In genomic region chr7:100100420-100101015, GRCh38 we compare ENCODE assay signal across 8 cellular contexts. TPM values are rescaled to one million over a fixed set of nuclear protein-coding genes. Genes with fewer than 3 reads are reported as not detected.
DNase-seq lines count a peak whose midpoint lies in the region; ATAC-seq and TF ChIP-seq lines count a peak whose summit lies in the region.

No MANE protein-coding gene starts in this region.

- peak overlapping the region; percentile 93 to 97 (median 94) for H3K27ac Mint-ChIP-seq in CD4-positive, CD25-positive, alpha-beta regulatory T cell
- peak overlapping the region; percentile 92 for H3K27ac Mint-ChIP-seq in activated CD8-positive, alpha-beta T cell treated with anti-CD3 and anti-CD28 coated beads, Interleukin-2, amount 10 ng/mL, durations not matched to agents 7 days and 5 days

- H3K4me3 Mint-ChIP-seq in CD4-positive, CD25-positive, alpha-beta regulatory T cell: peak overlapping the region; percentile 95 to 99 (median 96)
- H3K4me3 Mint-ChIP-seq in activated CD8-positive, alpha-beta T cell treated with anti-CD3 and anti-CD28 coated beads, Interleukin-2, amount 10 ng/mL, durations not matched to agents 7 days and 5 days: peak overlapping the region; percentile 89

- H3K4me1 ChIP-seq in CD4-positive, CD25-positive, alpha-beta regulatory T cell (ENCODE audit: control insufficient read depth, insufficient read depth, low read length, poor library complexity, severe bottlenecking): peaks cover 29% of the 10 kb centered on the region
- peaks cover 16% of the 10 kb centered on the region for H3K4me1 ChIP-seq in ectodermal cell (ENCODE audit: control insufficient read depth, insufficient read depth, low read length)
- peaks cover 0 to 5% of the 10 kb centered on the region in 2 donors for H3K4me1 ChIP-seq in lung (ENCODE audit: control insufficient read depth in 2 of 2, insufficient read depth in 2 of 2, low read length in 2 of 2)

- H3K36me3 ChIP-seq in CD4-positive, CD25-positive, alpha-beta regulatory T cell (ENCODE audit: control insufficient read depth, insufficient read depth, low read length): peaks cover 37% of the 10 kb centered on the region
- peaks cover 52% of the 10 kb centered on the region for H3K36me3 ChIP-seq in ectodermal cell (ENCODE audit: control insufficient read depth, insufficient read depth, low read length)
- H3K36me3 ChIP-seq in lung (ENCODE audit: control insufficient read depth in 2 of 2, insufficient read depth in 2 of 2, low read length in 2 of 2): peaks cover 18 to 42% of the 10 kb centered on the region in 2 donors

- peak overlapping the region; percentile 95 for H3K27ac ChIP-seq in CD4-positive, CD25-positive, alpha-beta regulatory T cell (ENCODE audit: insufficient read depth, low read length, poor library complexity, severe bottlenecking)
- H3K27ac ChIP-seq in ectodermal cell (ENCODE audit: insufficient read depth, low read depth, low read length, poor library complexity, severe bottlenecking) (peak overlapping the region; percentile 99), lung (ENCODE audit: low read depth in 1 of 2, low read length in 1 of 2) (peak overlapping the region; percentile 79 to 84)

- no peak for TF ChIP-seq CTCF in lung (IDR thresholded peaks at IDR 0.05; ENCODE audit: control extremely low read depth, extremely low read depth)

- peaks cover 0 to 50% (median 26%) of the 10 kb centered on the region in 4 donors for H3K4me1 Mint-ChIP-seq in CD4-positive, CD25-positive, alpha-beta regulatory T cell
- peaks cover 46% of the 10 kb centered on the region for H3K4me1 Mint-ChIP-seq in activated CD8-positive, alpha-beta T cell treated with anti-CD3 and anti-CD28 coated beads, Interleukin-2, amount 10 ng/mL, durations not matched to agents 7 days and 5 days (ENCODE audit: low read depth)

- peaks cover 0 to 2% (median 0%) of the 10 kb centered on the region in 7 donors for H3K9me3 Mint-ChIP-seq in CD4-positive, CD25-positive, alpha-beta regulatory T cell
- no peaks in the 10 kb centered on the region for H3K9me3 Mint-ChIP-seq in activated CD8-positive, alpha-beta T cell treated with anti-CD3 and anti-CD28 coated beads, Interleukin-2, amount 10 ng/mL, durations not matched to agents 7 days and 5 days (ENCODE audit: insufficient read depth)

- H3K9me3 ChIP-seq in CD4-positive, CD25-positive, alpha-beta regulatory T cell (ENCODE audit: control insufficient read depth in 2 of 2, low read length in 2 of 2): no peaks in the 10 kb centered on the region
- H3K9me3 ChIP-seq in ectodermal cell (ENCODE audit: control insufficient read depth, low read length): no peaks in the 10 kb centered on the region
- no peaks in the 10 kb centered on the region for H3K9me3 ChIP-seq in lung (ENCODE audit: control insufficient read depth in 2 of 2, insufficient read depth in 1 of 2, low read length in 1 of 2)

- peak overlapping the region; percentile 92 for H3K4me3 ChIP-seq in CD4-positive, CD25-positive, alpha-beta regulatory T cell (ENCODE audit: low read depth, low read length)
- H3K4me3 ChIP-seq in ectodermal cell (ENCODE audit: insufficient read depth, low read depth, low read length): peak overlapping the region; percentile 100
- H3K4me3 ChIP-seq in lung: peak overlapping the region; percentile 76

- CTCF ChIA-PET in activated CD8-positive, alpha-beta T cell treated with anti-CD3 and anti-CD28 coated beads, Interleukin-2, amount 10 ng/mL, durations not matched to agents 7 days and 5 days (lab: Charles Lee): interaction anchor here (0.8 to 3.6 kb wide), 8 partner anchors 11 to 542 kb away, joined by 3 to 24 read pairs (median 5); partner anchors contain the start of genes MBLAC1 and ZSCAN21

- H3K27me3 ChIP-seq in CD4-positive, CD25-positive, alpha-beta regulatory T cell (ENCODE audit: control insufficient read depth, insufficient read depth, low read length): no peaks in the 10 kb centered on the region
- H3K27me3 ChIP-seq in ectodermal cell (ENCODE audit: control insufficient read depth, insufficient read depth, low read length, poor library complexity, severe bottlenecking): no peaks in the 10 kb centered on the region
- H3K27me3 ChIP-seq in lung (ENCODE audit: control insufficient read depth, insufficient read depth): no peaks in the 10 kb centered on the region

- peak; percentile 81 to 95 (median 93) for DNase-seq in CD4-positive, CD25-positive, alpha-beta regulatory T cell
- peak; percentile 95 for DNase-seq in NCI-H774 (lab: John Stamatoyannopoulos, UW)
- peak; percentile 90 for DNase-seq in activated CD8-positive, alpha-beta T cell treated with anti-CD3 and anti-CD28 coated beads, Interleukin-2, amount 10 ng/mL, durations not matched to agents 7 days and 5 days
- peak; percentile 91 for DNase-seq in lung (ENCODE audit: low spot score)
- peak; percentile 75 to 84 for DNase-seq in stimulated activated CD4-positive, alpha-beta T cell treated with anti-CD3 and anti-CD28 coated beads, Interleukin-4, amount 100 ng/mL, for 48 hours (ENCODE audit: low read depth in 2 of 2)

- peaks cover 15% of the 10 kb centered on the region for H3K27me3 Mint-ChIP-seq in CD4-positive, CD25-positive, alpha-beta regulatory T cell
- no peaks in the 10 kb centered on the region for H3K27me3 Mint-ChIP-seq in activated CD8-positive, alpha-beta T cell treated with anti-CD3 and anti-CD28 coated beads, Interleukin-2, amount 10 ng/mL, durations not matched to agents 7 days and 5 days (ENCODE audit: low read depth)

- POLR2A ChIA-PET in activated CD8-positive, alpha-beta T cell treated with anti-CD3 and anti-CD28 coated beads, Interleukin-2, amount 10 ng/mL, durations not matched to agents 7 days and 5 days (lab: Charles Lee): interaction anchor here (0.5 to 4.6 kb wide), 19 partner anchors 10 to 629 kb away, joined by 3 to 57 read pairs (median 7); partner anchors contain the start of genes CNPY4, COPS6, GPC2 and LAMTOR4

- peaks cover 34% of the 10 kb centered on the region for H3K36me3 Mint-ChIP-seq in CD4-positive, CD25-positive, alpha-beta regulatory T cell
- H3K36me3 Mint-ChIP-seq in activated CD8-positive, alpha-beta T cell treated with anti-CD3 and anti-CD28 coated beads, Interleukin-2, amount 10 ng/mL, durations not matched to agents 7 days and 5 days (ENCODE audit: low read depth): peaks cover 58% of the 10 kb centered on the region

- WGBS in ectodermal cell, 2 experiments: 0% methylated on average over 61 of the region's 61 CpGs
- WGBS in lung, 2 donors: 0 to 1% methylated on average over 57 to 61 of the region's 61 CpGs

- ATAC-seq in CD4-positive, CD25-positive, alpha-beta regulatory T cell (ENCODE audit: low read depth in 2 of 2): peak; percentile 70 to 75
- ATAC-seq in GM19455 (IDR thresholded peaks at IDR 0.05; ENCODE audit: unreplicated experiment) (peak; percentile 61), HG03571 (IDR thresholded peaks at IDR 0.05; ENCODE audit: unreplicated experiment) (peak; percentile 67), lung (ENCODE audit: insufficient read depth, low FRiP score) (peak; percentile 93)
- peak; percentile 76 for ATAC-seq in activated CD8-positive, alpha-beta T cell treated with anti-CD3 and anti-CD28 coated beads, Interleukin-2, amount 10 ng/mL, durations not matched to agents 7 days and 5 days

RNA-seq across cellular contexts. Expression of gene MCM7, which starts 0.7 kb away (rescaled TPM):
- 82.0 TPM for total RNA-seq in CD4-positive, CD25-positive, alpha-beta regulatory T cell
- polyA plus RNA-seq in CD4-positive, CD25-positive, alpha-beta regulatory T cell: 10 to 100 TPM; 31.2 to 45.2 (median 35.8) TPM
- total RNA-seq in activated CD8-positive, alpha-beta T cell treated with anti-CD3 and anti-CD28 coated beads, Interleukin-2, amount 10 ng/mL, durations not matched to agents 7 days and 5 days: 100 to 1,000 TPM; 364 to 375 TPM
- polyA plus RNA-seq in ectodermal cell (2013, experiment 1 of 4): 319 TPM
- polyA plus RNA-seq in ectodermal cell (2013, experiment 2 of 4): 332 TPM
- 241 TPM for polyA plus RNA-seq in ectodermal cell (2013, experiment 3 of 4)
- polyA plus RNA-seq in ectodermal cell (2013, experiment 4 of 4): 242 TPM
- total RNA-seq in lung: 10 to 100 TPM; 42.2 to 54.7 TPM
- polyA plus RNA-seq in lung: 10 to 100 TPM; 36.0 to 41.5 TPM

RNA-seq across cellular contexts. Expression of gene AP4M1, which starts 0.9 kb away (rescaled TPM):
- total RNA-seq in CD4-positive, CD25-positive, alpha-beta regulatory T cell: 5.6 TPM
- 1 to 10 TPM; 2.6 to 6.4 (median 4.3) TPM for polyA plus RNA-seq in CD4-positive, CD25-positive, alpha-beta regulatory T cell
- total RNA-seq in activated CD8-positive, alpha-beta T cell treated with anti-CD3 and anti-CD28 coated beads, Interleukin-2, amount 10 ng/mL, durations not matched to agents 7 days and 5 days: 10 to 100 TPM; 10.8 to 13.0 TPM
- 22.0 TPM for polyA plus RNA-seq in ectodermal cell (2013, experiment 1 of 4)
- 22.2 TPM for polyA plus RNA-seq in ectodermal cell (2013, experiment 2 of 4)
- polyA plus RNA-seq in ectodermal cell (2013, experiment 3 of 4): 17.3 TPM
- 21.1 TPM for polyA plus RNA-seq in ectodermal cell (2013, experiment 4 of 4)
- total RNA-seq in lung: 10 to 100 TPM; 15.7 to 24.2 TPM
- 10 to 100 TPM; 14.8 to 18.5 TPM for polyA plus RNA-seq in lung

RNA-seq across cellular contexts. Expression of gene COPS6, which starts 11.7 kb away (rescaled TPM):
- total RNA-seq in CD4-positive, CD25-positive, alpha-beta regulatory T cell: 74.4 TPM
- polyA plus RNA-seq in CD4-positive, CD25-positive, alpha-beta regulatory T cell: 100 to 1,000 TPM; 123 to 180 (median 144) TPM
- 10 to 100 TPM; 74.0 to 78.3 TPM for total RNA-seq in activated CD8-positive, alpha-beta T cell treated with anti-CD3 and anti-CD28 coated beads, Interleukin-2, amount 10 ng/mL, durations not matched to agents 7 days and 5 days
- polyA plus RNA-seq in ectodermal cell (2013, experiment 1 of 4): 124 TPM
- 133 TPM for polyA plus RNA-seq in ectodermal cell (2013, experiment 2 of 4)
- polyA plus RNA-seq in ectodermal cell (2013, experiment 3 of 4): 92.4 TPM
- polyA plus RNA-seq in ectodermal cell (2013, experiment 4 of 4): 105 TPM
- total RNA-seq in lung: 10 to 100 TPM; 66.1 to 89.3 TPM
- 100 to 1,000 TPM in 1 of 2 donors, 10 to 100 TPM in 1; 90.5 to 108 TPM for polyA plus RNA-seq in lung

RNA-seq across cellular contexts. Expression of gene TAF6, which starts 18.6 kb away (rescaled TPM):
- 47.1 TPM for total RNA-seq in CD4-positive, CD25-positive, alpha-beta regulatory T cell
- 10 to 100 TPM; 17.9 to 24.5 (median 21.9) TPM for polyA plus RNA-seq in CD4-positive, CD25-positive, alpha-beta regulatory T cell
- total RNA-seq in activated CD8-positive, alpha-beta T cell treated with anti-CD3 and anti-CD28 coated beads, Interleukin-2, amount 10 ng/mL, durations not matched to agents 7 days and 5 days: 10 to 100 TPM; 74.6 to 81.0 TPM
- 107 TPM for polyA plus RNA-seq in ectodermal cell (2013, experiment 1 of 4)
- 100.0 TPM for polyA plus RNA-seq in ectodermal cell (2013, experiment 2 of 4)
- 79.1 TPM for polyA plus RNA-seq in ectodermal cell (2013, experiment 3 of 4)
- 86.3 TPM for polyA plus RNA-seq in ectodermal cell (2013, experiment 4 of 4)
- total RNA-seq in lung: 10 to 100 TPM; 36.1 to 51.5 TPM
- polyA plus RNA-seq in lung: 10 to 100 TPM; 31.5 to 39.8 TPM

RNA-seq across cellular contexts. Expression of gene CNPY4, which starts 18.9 kb away (rescaled TPM):
- total RNA-seq in CD4-positive, CD25-positive, alpha-beta regulatory T cell: 20.7 TPM
- polyA plus RNA-seq in CD4-positive, CD25-positive, alpha-beta regulatory T cell: 10 to 100 TPM; 14.1 to 20.6 (median 17.6) TPM
- total RNA-seq in activated CD8-positive, alpha-beta T cell treated with anti-CD3 and anti-CD28 coated beads, Interleukin-2, amount 10 ng/mL, durations not matched to agents 7 days and 5 days: 10 to 100 TPM; 32.4 to 35.5 TPM
- 40.2 TPM for polyA plus RNA-seq in ectodermal cell (2013, experiment 1 of 4)
- polyA plus RNA-seq in ectodermal cell (2013, experiment 2 of 4): 38.0 TPM
- 24.9 TPM for polyA plus RNA-seq in ectodermal cell (2013, experiment 3 of 4)
- polyA plus RNA-seq in ectodermal cell (2013, experiment 4 of 4): 29.9 TPM
- total RNA-seq in lung: 10 to 100 TPM; 11.9 to 18.6 TPM
- polyA plus RNA-seq in lung: 10 to 100 TPM in 1 of 2 donors, 1 to 10 TPM in 1; 9.8 to 10.5 TPM

Comparison
In these comparisons a context has a peak if more than half of its experiments do, and no peak if none do; other contexts are left out.
1. Peak in every context shown above with its lines: DNase-seq, ATAC-seq, H3K4me3 ChIP-seq and H3K27ac ChIP-seq.